In the genomic region with DNA sequence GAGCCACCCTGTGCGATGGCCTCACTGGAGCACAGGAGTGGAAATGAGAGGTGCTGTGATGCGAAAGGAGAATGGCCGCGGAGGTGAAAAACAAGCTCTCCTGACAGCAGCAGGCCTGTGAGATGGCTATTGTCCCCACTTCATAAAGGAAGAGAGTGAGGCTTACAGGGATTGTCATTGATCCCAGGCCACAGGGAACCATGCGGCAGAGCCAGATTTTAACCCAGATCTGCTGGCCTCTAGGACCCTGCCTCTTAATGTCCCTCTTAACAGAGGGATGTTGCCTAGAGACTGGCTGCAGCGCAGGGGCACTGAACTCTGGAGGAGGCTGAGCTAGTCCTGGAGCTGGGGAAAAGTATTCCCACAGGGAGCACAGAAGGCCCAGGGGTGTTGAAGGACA, we compare ENCODE assay signal across 22 cellular contexts. TPM values are rescaled to one million over a fixed set of nuclear protein-coding genes. Genes with fewer than 3 reads are reported as not detected.
DNase-seq lines count a peak whose midpoint lies in the region; ATAC-seq, FAIRE-seq and TF ChIP-seq lines count a peak whose summit lies in the region.
"Had no signal": no experiment of that assay in that cellular context is flagged by ENCODE, and none has a peak within 500 bp of the region (broad histone marks: within the 10 kb centered on the region; RNA-seq: fewer than 3 reads in every experiment).

No MANE protein-coding gene starts in this region.

- H3K27me3 ChIP-seq in small intestine (ENCODE audit: control insufficient read depth in 2 of 2, insufficient read depth in 2 of 2, low read length in 2 of 2) = no peaks in the 10 kb centered on the region
- H3K27me3 ChIP-seq: heart left ventricle, right atrium auricular region had no signal

- no peak for TF ChIP-seq CTCF in WTC11 (IDR thresholded peaks at IDR 0.05)

- H3K27me3 Mint-ChIP-seq in WTC11 (ENCODE audit: low read depth) = peaks cover 2% of the 10 kb centered on the region; the same call in 1 of the 2 replicates
- peaks cover 5 to 12% (median 11%) of the 10 kb centered on the region in 3 donors for H3K27me3 Mint-ChIP-seq in immature natural killer cell (ENCODE audit: low read depth in 3 of 3)
- no peaks in the 10 kb centered on the region for H3K27me3 Mint-ChIP-seq in stimulated activated naive B cell treated with anti-CD40 and anti-IgM and Interleukin-4, amounts not matched to agents 10 μg/mL and 1 μg/mL and 100 μg/mL, for 72 hours
- H3K27me3 Mint-ChIP-seq: activated CD8-positive, alpha-beta memory T cell treated with anti-CD3 and anti-CD28 coated beads, Interleukin-2, amount 10 ng/mL, durations not matched to agents 7 days and 5 days had no signal

- no peaks in the 10 kb centered on the region for H3K4me1 ChIP-seq in small intestine (ENCODE audit: control insufficient read depth in 2 of 2, insufficient read depth in 1 of 2, low read depth in 1 of 2, low read length in 1 of 2)

- peaks cover 3 to 8% of the 10 kb centered on the region in 2 donors for H3K36me3 ChIP-seq in small intestine (ENCODE audit: control insufficient read depth in 2 of 2, insufficient read depth in 2 of 2, low read length in 2 of 2)

- no peak for DNase-seq in activated naive CD4-positive, alpha-beta T cell treated with anti-CD3 and anti-CD28 coated beads, Interleukin-2, amount 50 U/mL, for 72 hours (ENCODE audit: low spot score in 2 of 2)
- no peak for DNase-seq in activated naive CD4-positive, alpha-beta T cell treated with Interleukin-2 at 50 U/mL for 16 hours
- DNase-seq in WTC11 (ENCODE audit: low spot score) = no peak
- no peak for DNase-seq in immature natural killer cell
- no peak for DNase-seq in stimulated activated naive B cell treated with anti-CD40 and anti-IgM and Interleukin-4, amounts not matched to agents 10 μg/mL and 1 μg/mL and 100 μg/mL, for 72 hours
- DNase-seq in NCI-H446 treated with DMSO at 0.1 percent for 48 hours (lab: John Stamatoyannopoulos, UW) = no peak
- DNase-seq in OCI-M1 (lab: John Stamatoyannopoulos, UW) = no peak
- DNase-seq in small intestine = no peak
- DNase-seq: activated CD8-positive, alpha-beta memory T cell treated with anti-CD3 and anti-CD28 coated beads, Interleukin-2, amount 10 ng/mL, durations not matched to agents 7 days and 5 days; activated naive CD4-positive, alpha-beta T cell treated with anti-CD3 and anti-CD28 coated beads, Interleukin-2, amount 50 U/mL, for 16 hours; DMS153; effector CD4-positive, alpha-beta T cell; HCEC 1CT; IMR-90; NCI-H2081; nucleus accumbens had no signal

- H3K4me3 Mint-ChIP-seq in WTC11 (no peak overlapping the region), immature natural killer cell (peak overlapping the region in 3 of 5 donors; percentile 36 to 50 (median 49))
- no peak overlapping the region for H3K4me3 Mint-ChIP-seq in stimulated activated naive B cell treated with anti-CD40 and anti-IgM and Interleukin-4, amounts not matched to agents 10 μg/mL and 1 μg/mL and 100 μg/mL, for 72 hours
- H3K4me3 Mint-ChIP-seq: activated CD8-positive, alpha-beta memory T cell treated with anti-CD3 and anti-CD28 coated beads, Interleukin-2, amount 10 ng/mL, durations not matched to agents 7 days and 5 days had no signal

- H3K4me1 Mint-ChIP-seq in WTC11 (peaks cover 37% of the 10 kb centered on the region), immature natural killer cell (peaks cover 42 to 45% of the 10 kb centered on the region in 2 donors)
- H3K4me1 Mint-ChIP-seq in stimulated activated naive B cell treated with anti-CD40 and anti-IgM and Interleukin-4, amounts not matched to agents 10 μg/mL and 1 μg/mL and 100 μg/mL, for 72 hours = peaks cover 37 to 52% of the 10 kb centered on the region in 2 donors

- peaks cover 5 to 8% of the 10 kb centered on the region in 2 donors for H3K36me3 Mint-ChIP-seq in activated naive CD4-positive, alpha-beta T cell treated with anti-CD3 and anti-CD28 coated beads, Interleukin-2, amount 50 U/mL, for 72 hours
- H3K36me3 Mint-ChIP-seq in WTC11 (peaks cover 11% of the 10 kb centered on the region), immature natural killer cell (peaks cover 0 to 17% (median 5%) of the 10 kb centered on the region in 3 donors)
- H3K36me3 Mint-ChIP-seq in stimulated activated naive B cell treated with anti-CD40 and anti-IgM and Interleukin-4, amounts not matched to agents 10 μg/mL and 1 μg/mL and 100 μg/mL, for 72 hours = peaks cover 31 to 41% of the 10 kb centered on the region in 2 donors

- ATAC-seq in activated naive CD4-positive, alpha-beta T cell treated with anti-CD3 and anti-CD28 coated beads, Interleukin-2, amount 50 U/mL, for 72 hours = no peak
- ATAC-seq in WTC11 = no peak
- no peak for ATAC-seq in stimulated activated naive B cell treated with anti-CD40 and anti-IgM and Interleukin-4, amounts not matched to agents 10 μg/mL and 1 μg/mL and 100 μg/mL, for 72 hours (replicated peaks)
- ATAC-seq: activated CD8-positive, alpha-beta memory T cell treated with anti-CD3 and anti-CD28 coated beads, Interleukin-2, amount 10 ng/mL, durations not matched to agents 7 days and 5 days; heart left ventricle had no signal

- FAIRE-seq in small intestine (lab: Jason Lieb, UNC) = no peak

- 93 to 97% (median 94%) methylated on average over 6 of the region's 6 CpGs for WGBS in small intestine, 3 donors

- POLR2A ChIA-PET in WTC11 (lab: Charles Lee) = no interaction called here

- no peak overlapping the region for H3K4me3 ChIP-seq in small intestine (ENCODE audit: low read depth in 1 of 2, low read length in 2 of 2)
- H3K4me3 ChIP-seq: heart left ventricle, right atrium auricular region had no signal

- no peaks in the 10 kb centered on the region for H3K9me3 ChIP-seq in small intestine (ENCODE audit: control insufficient read depth, low read depth)
- H3K9me3 ChIP-seq: heart left ventricle, right atrium auricular region had no signal

- no peaks in the 10 kb centered on the region for H3K9me3 Mint-ChIP-seq in activated naive CD4-positive, alpha-beta T cell treated with anti-CD3 and anti-CD28 coated beads, Interleukin-2, amount 50 U/mL, for 72 hours
- H3K9me3 Mint-ChIP-seq in WTC11 (no peaks in the 10 kb centered on the region), immature natural killer cell (no peaks in the 10 kb centered on the region)
- H3K9me3 Mint-ChIP-seq in stimulated activated naive B cell treated with anti-CD40 and anti-IgM and Interleukin-4, amounts not matched to agents 10 μg/mL and 1 μg/mL and 100 μg/mL, for 72 hours = no peaks in the 10 kb centered on the region

- no peak overlapping the region for H3K27ac ChIP-seq in small intestine (ENCODE audit: low read depth in 1 of 2, low read length in 1 of 2)
- H3K27ac ChIP-seq: heart left ventricle, right atrium auricular region had no signal

- CTCF ChIA-PET in WTC11 (lab: Charles Lee) = interaction anchor here (0.6 to 1.4 kb wide), 6 partner anchors 8 to 42 kb away, joined by 3 to 4 read pairs (median 3); no protein-coding TSS in a partner anchor

- H3K27ac Mint-ChIP-seq in activated naive CD4-positive, alpha-beta T cell treated with anti-CD3 and anti-CD28 coated beads, Interleukin-2, amount 50 U/mL, for 72 hours = peak overlapping the region; percentile 81 to 93
- peak overlapping the region; percentile 76 for H3K27ac Mint-ChIP-seq in WTC11
- peak overlapping the region in 5 of 6 donors; percentile 61 to 97 (median 74) for H3K27ac Mint-ChIP-seq in immature natural killer cell
- peak overlapping the region; percentile 89 for H3K27ac Mint-ChIP-seq in stimulated activated naive B cell treated with anti-CD40 and anti-IgM and Interleukin-4, amounts not matched to agents 10 μg/mL and 1 μg/mL and 100 μg/mL, for 72 hours

TF ChIP-seq in WTC11, 78 proteins besides CTCF, POLR2A, EP300 and RAD21 (continues in another document):
- TF ChIP-seq TEAD1 (CRISPR knock-in tag; IDR thresholded peaks at IDR 0.05) (no peak), ZNF232 (CRISPR knock-in tag; IDR thresholded peaks at IDR 0.05) (no peak), FOXJ3 (CRISPR knock-in tag; IDR thresholded peaks at IDR 0.05; ENCODE audit: borderline replicate concordance) (no peak), ZNF138 (CRISPR knock-in tag; conservative IDR thresholded peaks at IDR 0.05) (no peak), ELF4 (CRISPR knock-in tag; IDR thresholded peaks at IDR 0.05; ENCODE audit: low read depth) (no peak), NR1H2 (CRISPR knock-in tag; IDR thresholded peaks at IDR 0.05) (no peak)
- TF ChIP-seq, protein P1, sequence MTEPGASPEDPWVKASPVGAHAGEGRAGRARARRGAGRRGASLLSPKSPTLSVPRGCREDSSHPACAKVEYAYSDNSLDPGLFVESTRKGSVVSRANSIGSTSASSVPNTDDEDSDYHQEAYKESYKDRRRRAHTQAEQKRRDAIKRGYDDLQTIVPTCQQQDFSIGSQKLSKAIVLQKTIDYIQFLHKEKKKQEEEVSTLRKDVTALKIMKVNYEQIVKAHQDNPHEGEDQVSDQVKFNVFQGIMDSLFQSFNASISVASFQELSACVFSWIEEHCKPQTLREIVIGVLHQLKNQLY (CRISPR knock-in tag; IDR thresholded peaks at IDR 0.05) = no peak

RNA-seq across cellular contexts. Expression of a gene that starts 3.1 kb away (rescaled TPM):
- 10 to 100 TPM; 15.6 to 35.1 TPM for total RNA-seq in activated naive CD4-positive, alpha-beta T cell treated with anti-CD3 and anti-CD28 coated beads, Interleukin-2, amount 50 U/mL, for 72 hours
- total RNA-seq in WTC11 (2021) = 18.0 to 19.7 TPM (median 18.5 TPM) in 3 replicates
- polyA plus RNA-seq in immature natural killer cell (100 to 1,000 TPM; 157 to 211 (median 158) TPM), small intestine (1 to 10 TPM; 2.5 to 9.5 (median 5.2) TPM)
- total RNA-seq: lung microvascular endothelial cell had no signal

RNA-seq across cellular contexts. Expression of a gene that starts 16.8 kb away (rescaled TPM):
- 10 to 100 TPM; 26.9 to 29.8 TPM for total RNA-seq in activated naive CD4-positive, alpha-beta T cell treated with anti-CD3 and anti-CD28 coated beads, Interleukin-2, amount 50 U/mL, for 72 hours
- total RNA-seq in WTC11 (2021) = 24.9 to 29.8 TPM (median 28.7 TPM) in 3 replicates
- 10 to 100 TPM; 56.0 to 99.3 (median 69.8) TPM for polyA plus RNA-seq in immature natural killer cell
- 10 to 100 TPM; 30.3 to 51.7 (median 32.4) TPM for polyA plus RNA-seq in small intestine

RNA-seq across cellular contexts. Expression of a gene that starts 28.0 kb away (rescaled TPM):
- total RNA-seq in activated naive CD4-positive, alpha-beta T cell treated with anti-CD3 and anti-CD28 coated beads, Interleukin-2, amount 50 U/mL, for 72 hours = 10 to 100 TPM in 1 of 2 donors, 1 to 10 TPM in 1; 5.5 to 14.7 TPM
- 13.3 to 15.0 TPM (median 14.0 TPM) in 3 replicates for total RNA-seq in WTC11 (2021)
- 1 to 10 TPM; 2.0 to 5.1 (median 3.6) TPM for polyA plus RNA-seq in immature natural killer cell
- polyA plus RNA-seq in small intestine = 10 to 100 TPM in 1 of 3 donors, 1 to 10 TPM in 2; 1.6 to 19.4 (median 5.1) TPM

RNA-seq across cellular contexts. Expression of a gene that starts 35.9 kb away (rescaled TPM):
- total RNA-seq in activated naive CD4-positive, alpha-beta T cell treated with anti-CD3 and anti-CD28 coated beads, Interleukin-2, amount 50 U/mL, for 72 hours = not detected
- total RNA-seq in WTC11 (2021) = 0.98 to 1.6 TPM (median 1.3 TPM) in 3 replicates
- polyA plus RNA-seq in immature natural killer cell (not detected), small intestine (1 to 10 TPM in 2 of 3 donors, under 1 TPM in 1; 0.89 to 3.6 (median 1.6) TPM)
- total RNA-seq: activated CD8-positive, alpha-beta memory T cell treated with anti-CD3 and anti-CD28 coated beads, Interleukin-2, amount 10 ng/mL, durations not matched to agents 7 days and 5 days; fibroblast of lung; IMR-90; lung microvascular endothelial cell had no signal
- polyA plus RNA-seq: fibroblast of lung, IMR-90 had no signal

RNA-seq across cellular contexts. Expression of a gene that starts 44.4 kb away (rescaled TPM):
- not detected for total RNA-seq in activated naive CD4-positive, alpha-beta T cell treated with anti-CD3 and anti-CD28 coated beads, Interleukin-2, amount 50 U/mL, for 72 hours
- 3.0 to 5.5 TPM (median 4.3 TPM) in 3 replicates for total RNA-seq in WTC11 (2021)
- not detected for polyA plus RNA-seq in immature natural killer cell
- polyA plus RNA-seq in small intestine = under 1 TPM in 1 of 3 donors, not detected in 2; 0.04 TPM
- total RNA-seq: activated CD8-positive, alpha-beta memory T cell treated with anti-CD3 and anti-CD28 coated beads, Interleukin-2, amount 10 ng/mL, durations not matched to agents 7 days and 5 days; cardiac septum; fibroblast of lung; heart left ventricle; IMR-90; lung microvascular endothelial cell; right atrium auricular region; temporal lobe had no signal
- polyA plus RNA-seq: fibroblast of lung, heart left ventricle, IMR-90 had no signal

Comparison
In these comparisons a context has a peak if more than half of its experiments do, and no peak if none do; other contexts are left out.
1. H3K4me3 Mint-ChIP-seq: peak in immature natural killer cell (3 of 5); none in WTC11 (single experiment) and stimulated activated naive B cell treated with anti-CD40 and anti-IgM and Interleukin-4, amounts not matched to agents 10 μg/mL and 1 μg/mL and 100 μg/mL, for 72 hours (0 of 2).
2. Peak in every context shown above with its lines, with median percentiles within 50 percentile points of each other: H3K27ac Mint-ChIP-seq.